In the genomic region with DNA sequence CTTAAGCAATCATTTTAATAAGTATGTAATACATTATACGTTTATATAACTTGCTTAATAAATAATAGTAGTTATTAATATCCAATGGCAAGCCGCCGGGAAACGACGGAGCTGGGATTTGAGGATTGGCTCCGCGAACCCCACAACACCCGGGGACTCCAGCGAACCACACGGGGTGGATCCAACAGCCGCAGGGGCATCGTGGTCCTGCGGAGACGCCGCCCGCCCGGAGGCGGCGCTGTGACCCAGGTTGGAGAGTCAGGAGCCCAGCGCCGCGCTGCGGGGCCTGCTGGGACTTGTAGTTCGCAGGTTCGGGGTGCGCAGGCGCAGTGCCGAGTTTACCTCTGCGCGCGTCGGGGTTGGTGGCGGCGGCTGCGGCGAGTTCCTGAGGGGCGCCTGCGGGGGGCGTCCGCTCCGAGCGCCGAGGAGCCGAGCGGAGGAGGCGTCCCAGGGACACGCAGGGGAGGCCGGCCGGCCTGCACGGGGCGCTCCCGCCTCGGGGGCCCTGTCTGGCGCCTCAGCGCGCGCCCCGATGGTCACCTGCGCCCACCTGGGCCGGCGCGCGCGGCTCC, we compare ENCODE assay signal across 8 cellular contexts.
A peak's percentile ranks its signal among the peaks of the same experiment; 100 is the strongest.
DNase-seq lines count a peak whose midpoint lies in the region; ATAC-seq and TF ChIP-seq lines count a peak whose summit lies in the region.

A gene (plus strand): TSS at position 329 of the 572 bp plus-strand sequence. CDS start 204 bp downstream, at position 533.

- peak within 1 kb of the TSS; percentile 80 to 98 (median 88) for H3K4me3 ChIP-seq in BLaER1 treated with 17β-estradiol and CSF1 and Interleukin-3, amounts not matched to agents 10 nM and 100 nM
- peak within 1 kb of the TSS; percentile 97 for H3K4me3 ChIP-seq in coronary artery

- DNase-seq in GM19240 (ENCODE audit: insufficient read length, low spot score) = peak; percentile 97
- DNase-seq in NCI-H524 (lab: John Stamatoyannopoulos, UW) = peak; percentile 92 to 98
- DNase-seq in activated CD4-positive, alpha-beta T cell treated with anti-CD3 and anti-CD28 coated beads for 48 hours = peak; percentile 99
- DNase-seq in coronary artery (ENCODE audit: low spot score) = peak; percentile 94
- DNase-seq in left kidney (ENCODE audit: low read depth, low spot score) = peak; percentile 98
- DNase-seq in stimulated activated CD4-positive, alpha-beta T cell treated with anti-CD3 and anti-CD28 coated beads, Interleukin-1b, Interleukin-23, amount 100 ng/mL, for 48 hours = peak; percentile 97

- peaks cover 11 to 29% (median 21%) of the 10 kb centered on the region in 11 experiments; a peak in 15 of 22 replicates for H3K9me3 ChIP-seq in BLaER1 treated with 17β-estradiol and CSF1 and Interleukin-3, amounts not matched to agents 10 nM and 100 nM (replicated peaks in 1 of 11)

- peak; percentile 90 for ATAC-seq in HG03460 (IDR thresholded peaks at IDR 0.05; ENCODE audit: unreplicated experiment)

- H3K4me1 ChIP-seq in BLaER1 treated with 17β-estradiol and CSF1 and Interleukin-3, amounts not matched to agents 10 nM and 100 nM = peaks cover 6 to 27% (median 21%) of the 10 kb centered on the region in 10 experiments; a peak in 18 of 20 replicates

- peak within 1 kb of the TSS; percentile 61 to 79 (median 71) for H3K27ac ChIP-seq in BLaER1 treated with 17β-estradiol and CSF1 and Interleukin-3, amounts not matched to agents 10 nM and 100 nM
- H3K27ac ChIP-seq in coronary artery = peak within 1 kb of the TSS; percentile 28 to 71

- peaks cover 0 to 41% (median 19%) of the 10 kb centered on the region in 11 experiments; a peak in 15 of 22 replicates for H3K36me3 ChIP-seq in BLaER1 treated with 17β-estradiol and CSF1 and Interleukin-3, amounts not matched to agents 10 nM and 100 nM

- peak within 1 kb of the TSS; percentile 89 to 100 (median 97) for H3K4me2 ChIP-seq in BLaER1 treated with 17β-estradiol and CSF1 and Interleukin-3, amounts not matched to agents 10 nM and 100 nM

- TF ChIP-seq CTCF in coronary artery (IDR thresholded peaks at IDR 0.05) = peak; percentile 94

- no peaks in the 10 kb centered on the region for H3K27me3 ChIP-seq in BLaER1 treated with 17β-estradiol and CSF1 and Interleukin-3, amounts not matched to agents 10 nM and 100 nM

- H4K20me1 ChIP-seq in BLaER1 treated with 17β-estradiol and CSF1 and Interleukin-3, amounts not matched to agents 10 nM and 100 nM = peaks cover 0 to 18% (median 0%) of the 10 kb centered on the region in 11 experiments; a peak in 3 of 22 replicates

- H3K9ac ChIP-seq in BLaER1 treated with 17β-estradiol and CSF1 and Interleukin-3, amounts not matched to agents 10 nM and 100 nM = peak within 1 kb of the TSS; percentile 77 to 91 (median 85)

Comparison
In these comparisons a context has a peak if more than half of its experiments do, and no peak if none do; other contexts are left out.
1. Peak in every context shown above with its lines: DNase-seq, ATAC-seq, H3K4me3 ChIP-seq and H3K27ac ChIP-seq.